Comparison of ENCODE assay signal across 19 cellular contexts in the genomic region with DNA sequence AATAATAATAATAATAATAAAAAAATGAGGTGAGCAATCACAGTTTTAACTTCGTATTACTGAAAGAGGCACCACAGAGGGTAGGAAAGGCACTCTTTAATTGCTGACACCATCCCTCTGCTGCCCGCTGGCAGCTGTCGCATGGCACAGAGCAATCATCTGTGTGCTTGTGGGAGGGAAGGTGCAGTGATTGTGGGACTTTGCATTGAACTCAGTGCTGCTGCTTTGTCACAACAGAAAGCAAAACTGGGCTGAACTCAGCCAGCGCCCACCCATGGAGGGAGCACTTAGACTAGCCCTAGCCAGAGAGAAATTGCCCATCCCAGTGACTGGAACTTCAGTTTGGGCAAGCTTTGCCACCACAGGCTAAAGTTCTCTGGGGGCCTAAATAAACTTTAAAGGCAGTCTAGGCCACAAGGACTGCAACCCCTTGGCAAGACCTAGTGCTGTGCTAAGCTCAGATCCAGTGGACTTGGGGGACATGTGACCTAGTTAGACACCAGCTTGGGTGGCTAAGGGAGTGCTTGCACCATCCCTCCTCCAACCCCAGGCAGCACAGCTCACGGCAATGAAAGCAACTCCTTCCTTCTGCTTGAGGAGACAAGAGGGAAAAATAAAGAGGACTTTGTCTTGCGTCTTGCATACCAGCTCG.
"Had no signal": no experiment of that assay in that cellular context is flagged by ENCODE, and none has a peak within 500 bp of the region (broad histone marks: within the 10 kb centered on the region; RNA-seq: fewer than 3 reads in every experiment).

No MANE protein-coding gene starts in this region.

- H3K4me2 ChIP-seq: smooth muscle cell had no signal

- H3K27me3 ChIP-seq: adrenal gland, ascending aorta had no signal

- H3K4me1 ChIP-seq: adrenal gland, ascending aorta, gastroesophageal sphincter, heart left ventricle, sigmoid colon, transverse colon had no signal

- H3K9me3 ChIP-seq: adrenal gland, ascending aorta, gastroesophageal sphincter, sigmoid colon, transverse colon had no signal

- DNase-seq: activated CD4-positive, alpha-beta T cell treated with anti-CD3 and anti-CD28 coated beads, Interleukin-2, amount 50 U/mL, for 48 hours; activated naive CD4-positive, alpha-beta T cell; activated T-cell treated with anti-CD3 and anti-CD28 coated beads, Interleukin-2, amount 50 U/mL, for 24 hours; central memory CD4-positive, alpha-beta T cell; heart left ventricle; naive B cell; posterior cingulate gyrus; sigmoid colon; stimulated activated CD4-positive, alpha-beta T cell treated with anti-CD3 and anti-CD28 coated beads, Interleukin-2, amount 100 ng/mL, for 48 hours; stimulated activated CD8-positive, alpha-beta memory T cell treated with anti-CD3 and anti-CD28 coated beads, Interleukin-4, amount 100 ng/mL, for 48 hours; stimulated activated naive B cell treated with anti-CD40 and anti-IgM and Interleukin-4, amounts not matched to agents 10 μg/mL and 1 μg/mL and 100 μg/mL, for 72 hours; T-helper 9 cell; transverse colon had no signal

- H3K27ac Mint-ChIP-seq: activated naive CD8-positive, alpha-beta T cell; activated T-cell treated with anti-CD3 and anti-CD28 coated beads, Interleukin-2, amount 50 U/mL, for 24 hours; activated T-helper 17 cell treated with anti-CD3 and anti-CD28 coated beads, Interleukin-2, amount 50 U/mL, for 72 hours; naive B cell; stimulated activated naive B cell treated with anti-CD40 and anti-IgM and Interleukin-4, amounts not matched to agents 10 μg/mL and 1 μg/mL and 100 μg/mL, for 72 hours had no signal

- H3K27ac ChIP-seq: adrenal gland, ascending aorta, gastroesophageal sphincter, heart left ventricle, sigmoid colon, transverse colon had no signal

- ATAC-seq: activated T-helper 17 cell treated with anti-CD3 and anti-CD28 coated beads, Interleukin-2, amount 50 U/mL, for 72 hours; gastroesophageal sphincter; heart left ventricle; stimulated activated naive B cell treated with anti-CD40 and anti-IgM and Interleukin-4, amounts not matched to agents 10 μg/mL and 1 μg/mL and 100 μg/mL, for 72 hours had no signal

- H3K4me3 Mint-ChIP-seq: activated naive CD8-positive, alpha-beta T cell; activated T-cell treated with anti-CD3 and anti-CD28 coated beads, Interleukin-2, amount 50 U/mL, for 24 hours; activated T-helper 17 cell treated with anti-CD3 and anti-CD28 coated beads, Interleukin-2, amount 50 U/mL, for 72 hours; naive B cell; stimulated activated naive B cell treated with anti-CD40 and anti-IgM and Interleukin-4, amounts not matched to agents 10 μg/mL and 1 μg/mL and 100 μg/mL, for 72 hours had no signal

- H3K4me1 Mint-ChIP-seq: activated T-helper 17 cell treated with anti-CD3 and anti-CD28 coated beads, Interleukin-2, amount 50 U/mL, for 72 hours; stimulated activated naive B cell treated with anti-CD40 and anti-IgM and Interleukin-4, amounts not matched to agents 10 μg/mL and 1 μg/mL and 100 μg/mL, for 72 hours had no signal

- H3K36me3 Mint-ChIP-seq: naive B cell had no signal

- H3K36me3 ChIP-seq: adrenal gland, ascending aorta, gastroesophageal sphincter, heart left ventricle, sigmoid colon, transverse colon had no signal

- H3K4me3 ChIP-seq: adrenal gland, ascending aorta, gastroesophageal sphincter, heart left ventricle, sigmoid colon, smooth muscle cell, transverse colon had no signal
